ENCODE assay signal across 22 cellular contexts in genomic region chr4:112140536-112140935, GRCh38. TPM values are rescaled to one million over a fixed set of nuclear protein-coding genes. Genes with fewer than 3 reads are reported as not detected.
DNase-seq lines count a peak whose midpoint lies in the region; ATAC-seq and TF ChIP-seq lines count a peak whose summit lies in the region.
"Had no signal": no experiment of that assay in that cellular context is flagged by ENCODE, and none has a peak within 500 bp of the region (broad histone marks: within the 10 kb centered on the region; RNA-seq: fewer than 3 reads in every experiment).

No MANE protein-coding gene starts in this region.

- TF ChIP-seq CTCF in left ventricle myocardium inferior (IDR thresholded peaks at IDR 0.05; ENCODE audit: borderline replicate concordance) (no peak), osteoblast (IDR thresholded peaks at IDR 0.05; ENCODE audit: extremely low read depth, low read depth, low read length) (no peak)

- H3K36me3 ChIP-seq in GM23248 (ENCODE audit: low read depth), result no peaks in the 10 kb centered on the region
- no peaks in the 10 kb centered on the region for H3K36me3 ChIP-seq in left ventricle myocardium inferior
- no peaks in the 10 kb centered on the region for H3K36me3 ChIP-seq in osteoblast (ENCODE audit: insufficient read depth, low read length)
- H3K36me3 ChIP-seq: sigmoid colon, tibial artery had no signal

- DNase-seq in GM23248 (no peak), amniotic epithelial cell (ENCODE audit: low read depth) (peak; percentile 38), left ventricle myocardium inferior (no peak), osteoblast (ENCODE audit: insufficient read length, low spot score, missing footprints) (peak; percentile 70), SKM-1 (lab: John Stamatoyannopoulos, UW; ENCODE audit: unreplicated experiment) (no peak), nucleus accumbens (lab: John Stamatoyannopoulos, UW) (no peak)
- DNase-seq: activated CD8-positive, alpha-beta memory T cell treated with anti-CD3 and anti-CD28 coated beads, Interleukin-2, amount 50 U/mL, for 4 hours; dorsolateral prefrontal cortex; EL; NCI-H69; RPMI8226; sigmoid colon; stimulated activated CD4-positive, alpha-beta T cell treated with anti-CD3 and anti-CD28 coated beads, Interleukin-15, amount 100 ng/mL, for 24 hours; stimulated activated naive CD8-positive, alpha-beta T cell treated with anti-CD3 and anti-CD28 coated beads, Interleukin-15, Interleukin-2, amounts not matched to agents 100 U/mL and 50 U/mL, for 24 hours; T1000; tibial artery had no signal

- H3K9ac ChIP-seq in GM23248, result no peak overlapping the region
- H3K9ac ChIP-seq: KMS-11 had no signal

- no peaks in the 10 kb centered on the region for H3K79me2 ChIP-seq in GM23248 (ENCODE audit: insufficient read depth)
- no peaks in the 10 kb centered on the region for H3K79me2 ChIP-seq in osteoblast (ENCODE audit: insufficient read depth, low read length)

- no peaks in the 10 kb centered on the region for H3K9me2 ChIP-seq in GM23248 (ENCODE audit: insufficient read depth)

- no peaks in the 10 kb centered on the region for H3K9me3 ChIP-seq in GM23248 (ENCODE audit: low read depth)
- H3K9me3 ChIP-seq in left ventricle myocardium inferior (replicated peaks), result no peaks in the 10 kb centered on the region
- H3K9me3 ChIP-seq in osteoblast (ENCODE audit: low read depth, low read length), result no peaks in the 10 kb centered on the region
- H3K9me3 ChIP-seq: sigmoid colon, tibial artery had no signal

- H2AFZ ChIP-seq in GM23248 (peak overlapping the region; percentile 73; the same call in 1 of the 2 replicates), osteoblast (ENCODE audit: low read length) (no peak overlapping the region)

- WGBS in GM23248 (ENCODE audit: low coverage in 1 of 2, low lambda C conversion rate in 2 of 2, missing lambda C conversion rate in 2 of 2), 2 experiments, result 57 to 61% methylated on average over 2 of the region's 2 CpGs

- ATAC-seq in HG02852 (IDR thresholded peaks at IDR 0.05; ENCODE audit: unreplicated experiment), result no peak
- ATAC-seq in GM21360 (IDR thresholded peaks at IDR 0.05; ENCODE audit: unreplicated experiment), result no peak
- ATAC-seq: activated naive CD4-positive, alpha-beta T cell treated with anti-CD3 and anti-CD28 coated beads, Interleukin-2, amount 50 U/mL, for 72 hours; activated T-helper 17 cell treated with anti-CD3 and anti-CD28 coated beads, Interleukin-2, amount 50 U/mL, for 72 hours; stimulated activated naive CD8-positive, alpha-beta T cell treated with anti-CD3 and anti-CD28 coated beads, Interleukin-15, Interleukin-2, amounts not matched to agents 100 U/mL and 50 U/mL, for 24 hours; WTC11 had no signal

- H3K27ac ChIP-seq in GM23248 (no peak overlapping the region), left ventricle myocardium inferior (replicated peaks) (peak overlapping the region; percentile 88), osteoblast (ENCODE audit: low read depth, low read length) (no peak overlapping the region)
- H3K27ac ChIP-seq: KMS-11, tibial artery had no signal

- H4K20me1 ChIP-seq in GM23248 (ENCODE audit: insufficient read depth) (no peaks in the 10 kb centered on the region), osteoblast (ENCODE audit: insufficient read depth, low read length) (no peaks in the 10 kb centered on the region)

- H3K4me1 ChIP-seq in GM23248 (ENCODE audit: insufficient read depth), result no peaks in the 10 kb centered on the region
- H3K4me1 ChIP-seq in left ventricle myocardium inferior, result peaks cover 41% of the 10 kb centered on the region
- H3K4me1 ChIP-seq in osteoblast (ENCODE audit: insufficient read depth, low read length), result no peaks in the 10 kb centered on the region
- H3K4me1 ChIP-seq: sigmoid colon, tibial artery had no signal

- intact Hi-C loops in left ventricle myocardium inferior (cut with micrococcal nuclease), result no loop called here

- H3K4me2 ChIP-seq in GM23248 (ENCODE audit: unreplicated experiment) (no peak overlapping the region), osteoblast (ENCODE audit: insufficient read depth, low read length) (no peak overlapping the region)
- H3K4me2 ChIP-seq: KMS-11 had no signal

- H3K4me3 ChIP-seq in GM23248, result no peak overlapping the region
- H3K4me3 ChIP-seq in left ventricle myocardium inferior, result peak overlapping the region; percentile 33
- H3K4me3 ChIP-seq in osteoblast (ENCODE audit: insufficient read depth, low read length), result no peak overlapping the region
- H3K4me3 ChIP-seq: dorsolateral prefrontal cortex, sigmoid colon, tibial artery had no signal

- H3F3A ChIP-seq in GM23248 (ENCODE audit: insufficient read depth), result no peaks in the 10 kb centered on the region

- in situ Hi-C loops in GM23248 (cut with MboI), result no loop called here

- H3K27me3 ChIP-seq in GM23248 (replicated peaks; ENCODE audit: insufficient read depth) (no peaks in the 10 kb centered on the region), left ventricle myocardium inferior (ENCODE audit: low read depth) (no peaks in the 10 kb centered on the region), osteoblast (ENCODE audit: insufficient read depth, low read length) (peaks cover 2% of the 10 kb centered on the region)
- H3K27me3 ChIP-seq: dorsolateral prefrontal cortex, sigmoid colon, tibial artery had no signal

RNA-seq across cellular contexts. Expression of gene FAM241A, which starts 4.7 kb away (rescaled TPM):
- 4.2 and 5.2 TPM in 2 replicates for total RNA-seq in GM23248 (2014; rRNA removed; shearing (Covaris generic))
- polyA plus RNA-seq in GM23248 (2016; fragmentation: Nextera tagmentation; extraction: Ambion mirVana), result 6.1 and 6.2 TPM in 2 replicates
- total RNA-seq in left ventricle myocardium inferior (7.6 TPM), osteoblast (2.1 and 2.2 TPM in 2 replicates)

Comparison
In these comparisons a context has a peak if more than half of its experiments do, and no peak if none do; other contexts are left out.
1. DNase-seq: peak in amniotic epithelial cell (single experiment) and osteoblast (single experiment); none in GM23248 (single experiment), left ventricle myocardium inferior (single experiment), SKM-1 (single experiment) and nucleus accumbens (0 of 56).